In genomic region chr12:94807951-94808350, GRCh38 we compare ENCODE assay signal across 29 cellular contexts.
"Had no signal": no experiment of that assay in that cellular context is flagged by ENCODE, and none has a peak within 500 bp of the region (broad histone marks: within the 10 kb centered on the region; RNA-seq: fewer than 3 reads in every experiment).

No MANE protein-coding gene starts in this region.

- H3K4me2 ChIP-seq: hepatocyte, neural progenitor cell, smooth muscle cell had no signal

- H3K9me3 ChIP-seq: neutrophil, vagina had no signal

- H3K79me2 ChIP-seq: hepatocyte had no signal

- H2AFZ ChIP-seq: hepatocyte, neural progenitor cell, parathyroid adenoma had no signal

- ATAC-seq: left colon; left lung; lower lobe of right lung; natural killer cell; psoas muscle; right lobe of liver; stimulated activated memory B cell treated with anti-CD40 and anti-IgM and Interleukin-4, amounts not matched to agents 10 μg/mL and 1 μg/mL and 100 μg/mL, for 72 hours; stimulated activated naive CD8-positive, alpha-beta T cell treated with anti-CD3 and anti-CD28 coated beads, Interleukin-15, amount 100 ng/mL, for 72 hours had no signal

- H3K27ac ChIP-seq: hepatocyte, left lung, lower lobe of right lung, neural progenitor cell, neutrophil, parathyroid adenoma, psoas muscle, right atrium auricular region, right lobe of liver, tibial nerve, upper lobe of left lung, vagina had no signal

- H3K36me3 ChIP-seq: left lung, lower lobe of right lung, neutrophil, right atrium auricular region, right lobe of liver, tibial nerve, upper lobe of left lung, vagina had no signal

- H3K27me3 ChIP-seq: hepatocyte, left lung, neural progenitor cell, neutrophil, right atrium auricular region, right lobe of liver, tibial nerve, upper lobe of left lung, vagina had no signal

- H3K9ac ChIP-seq: neural progenitor cell, parathyroid adenoma had no signal

- H3K4me3 ChIP-seq: hepatocyte, left lung, lower lobe of right lung, neural progenitor cell, psoas muscle, right atrium auricular region, right lobe of liver, smooth muscle cell, tibial nerve, upper lobe of left lung, vagina had no signal

- DNase-seq: islet precursor cell; kidney glomerular epithelial cell; left colon; left lung; lower lobe of right lung; mesendoderm; naive B cell; natural killer cell; nephron progenitor cell; occipital lobe; psoas muscle; right lobe of liver; stimulated activated CD4-positive, alpha-beta T cell treated with anti-CD3 and anti-CD28 coated beads, Interleukin-1b, Interleukin-23, amount 100 ng/mL, for 48 hours; stimulated activated CD4-positive, alpha-beta T cell treated with anti-CD3 and anti-CD28 coated beads, Interleukin-2, amount 100 ng/mL, for 48 hours; stimulated activated CD4-positive, alpha-beta T cell treated with anti-CD3 and anti-CD28 coated beads, Interleukin-4, amount 100 ng/mL, for 4 hours; stimulated activated CD8-positive, alpha-beta memory T cell treated with anti-CD3 and anti-CD28 coated beads, Interleukin-4, amount 100 ng/mL, for 48 hours; stimulated activated naive CD4-positive, alpha-beta T cell treated with Interleukin-2 at 50 U/mL for 16 hours; stimulated activated naive CD8-positive, alpha-beta T cell treated with anti-CD3 and anti-CD28 coated beads, Interleukin-15, amount 100 ng/mL, for 72 hours; substantia nigra; upper lobe of left lung had no signal

- H3K4me1 ChIP-seq: left lung, lower lobe of right lung, neural progenitor cell, psoas muscle, right atrium auricular region, tibial nerve, vagina had no signal
